9 cellular contexts compared by ENCODE assay signal in the genomic region with DNA sequence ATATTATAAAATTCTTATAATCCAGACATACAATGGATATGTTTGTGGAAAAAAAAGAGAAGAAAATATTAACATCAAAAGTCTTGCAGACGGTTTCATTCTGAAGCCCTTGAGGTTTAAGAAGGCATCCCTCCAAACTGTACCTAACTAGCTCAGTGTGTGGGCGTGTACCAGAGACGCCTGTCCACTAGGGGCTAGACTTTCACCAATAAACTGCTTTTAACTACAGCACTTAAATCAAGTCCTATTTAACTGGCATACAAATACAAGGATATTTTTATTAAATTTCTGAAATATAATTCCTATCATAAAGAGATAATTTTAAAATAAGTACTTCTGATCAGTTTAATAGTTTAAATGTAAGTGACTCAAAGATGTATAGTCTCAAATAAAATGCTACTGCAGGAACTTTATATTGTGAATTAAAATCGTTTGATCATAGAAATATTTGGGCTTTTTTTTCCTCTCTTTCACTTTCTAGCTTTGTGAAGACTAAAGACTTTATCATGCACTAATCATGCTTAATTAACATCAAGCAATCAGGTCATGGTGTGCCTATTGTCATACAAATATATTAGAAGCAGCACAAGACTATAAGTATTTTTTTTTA.
DNase-seq lines count a peak whose midpoint lies in the region; ATAC-seq and TF ChIP-seq lines count a peak whose summit lies in the region.
"Had no signal": no experiment of that assay in that cellular context is flagged by ENCODE, and none has a peak within 500 bp of the region (broad histone marks: within the 10 kb centered on the region; RNA-seq: fewer than 3 reads in every experiment).

No MANE protein-coding gene starts in this region.

- peaks cover 6% of the 10 kb centered on the region for H3K27me3 Mint-ChIP-seq in nephron (ENCODE audit: low read depth)
- H3K27me3 Mint-ChIP-seq in activated naive CD4-positive, alpha-beta T cell treated with anti-CD3 and anti-CD28 coated beads for 36 hours (ENCODE audit: low read depth) = no peaks in the 10 kb centered on the region

- intact Hi-C loops in body of pancreas (cut with DNase I) = no loop called here
- intact Hi-C loops in activated naive CD4-positive, alpha-beta T cell treated with anti-CD3 and anti-CD28 coated beads for 36 hours (cut with micrococcal nuclease) = no loop called here

- H3K9me3 ChIP-seq in body of pancreas = no peaks in the 10 kb centered on the region
- no peaks in the 10 kb centered on the region for H3K9me3 ChIP-seq in effector memory CD4-positive, alpha-beta T cell (ENCODE audit: control insufficient read depth, low read length)
- H3K9me3 ChIP-seq: Caco-2 had no signal

- H3K4me3 Mint-ChIP-seq in nephron = no peak overlapping the region
- H3K4me3 Mint-ChIP-seq in activated naive CD4-positive, alpha-beta T cell treated with anti-CD3 and anti-CD28 coated beads for 36 hours = no peak overlapping the region

- TF ChIP-seq POLR2A in body of pancreas (IDR thresholded peaks at IDR 0.05) = no peak

- H3K27me3 ChIP-seq in body of pancreas = no peaks in the 10 kb centered on the region
- no peaks in the 10 kb centered on the region for H3K27me3 ChIP-seq in effector memory CD4-positive, alpha-beta T cell (replicated peaks; ENCODE audit: control insufficient read depth, insufficient read depth, low read length, poor library complexity, severe bottlenecking)

- peak in 5 of 7 experiments; percentile 11 to 31 (median 15) for TF ChIP-seq CTCF in body of pancreas (IDR thresholded peaks at IDR 0.05)
- TF ChIP-seq CTCF in nephron (IDR thresholded peaks at IDR 0.05; ENCODE audit: unreplicated experiment in 3 of 3) = peak; percentile 51 to 67 (median 63)

- no peak overlapping the region for H3K27ac ChIP-seq in body of pancreas
- H3K27ac ChIP-seq in effector memory CD4-positive, alpha-beta T cell (ENCODE audit: insufficient read depth, low read length, poor library complexity, severe bottlenecking) = no peak overlapping the region

- DNase-seq in NOMO-1 treated with DMSO at 0.1 percent for 48 hours (lab: John Stamatoyannopoulos, UW; ENCODE audit: unreplicated experiment) (peak; percentile 16), NOMO-1 (lab: John Stamatoyannopoulos, UW; ENCODE audit: unreplicated experiment in 2 of 2) (no peak), NCI-H146 (lab: John Stamatoyannopoulos, UW) (peak; percentile 32), body of pancreas (no peak), germinal center (ENCODE audit: low spot score) (no peak)
- DNase-seq in activated naive CD4-positive, alpha-beta T cell treated with anti-CD3 and anti-CD28 coated beads for 36 hours = no peak
- DNase-seq in effector memory CD4-positive, alpha-beta T cell = no peak

- H3K4me1 ChIP-seq in body of pancreas = no peaks in the 10 kb centered on the region
- H3K4me1 ChIP-seq in effector memory CD4-positive, alpha-beta T cell (ENCODE audit: control insufficient read depth, insufficient read depth, low read length, poor library complexity, severe bottlenecking) = no peaks in the 10 kb centered on the region
- H3K4me1 ChIP-seq: Caco-2 had no signal

- no peak for ATAC-seq in body of pancreas

- 16 to 19% methylated on average over 4 of the region's 4 CpGs for WGBS in body of pancreas, 2 donors

- H3K9me3 Mint-ChIP-seq in nephron = no peaks in the 10 kb centered on the region
- H3K9me3 Mint-ChIP-seq in activated naive CD4-positive, alpha-beta T cell treated with anti-CD3 and anti-CD28 coated beads for 36 hours = no peaks in the 10 kb centered on the region

- H3K36me3 Mint-ChIP-seq in nephron (ENCODE audit: low read depth) = no peaks in the 10 kb centered on the region
- H3K36me3 Mint-ChIP-seq in activated naive CD4-positive, alpha-beta T cell treated with anti-CD3 and anti-CD28 coated beads for 36 hours (ENCODE audit: low read depth) = no peaks in the 10 kb centered on the region

- CTCF ChIA-PET in activated naive CD4-positive, alpha-beta T cell treated with anti-CD3 and anti-CD28 coated beads for 36 hours (lab: Charles Lee) = no interaction called here

- no peak overlapping the region for H3K27ac Mint-ChIP-seq in nephron
- no peak overlapping the region for H3K27ac Mint-ChIP-seq in activated naive CD4-positive, alpha-beta T cell treated with anti-CD3 and anti-CD28 coated beads for 36 hours

- H3K4me1 Mint-ChIP-seq in nephron = no peaks in the 10 kb centered on the region
- no peaks in the 10 kb centered on the region for H3K4me1 Mint-ChIP-seq in activated naive CD4-positive, alpha-beta T cell treated with anti-CD3 and anti-CD28 coated beads for 36 hours (ENCODE audit: low read depth)

- H3K4me3 ChIP-seq in body of pancreas = no peak overlapping the region
- no peak overlapping the region for H3K4me3 ChIP-seq in effector memory CD4-positive, alpha-beta T cell (ENCODE audit: insufficient read depth, low read depth, low read length, poor library complexity, severe bottlenecking)

- no peaks in the 10 kb centered on the region for H3K36me3 ChIP-seq in body of pancreas (replicated peaks in 1 of 2; ENCODE audit: insufficient read depth in 1 of 2, low read depth in 2 of 2)
- no peaks in the 10 kb centered on the region for H3K36me3 ChIP-seq in effector memory CD4-positive, alpha-beta T cell (ENCODE audit: control insufficient read depth, insufficient read depth, low read length)

Comparison
In these comparisons a context has a peak if more than half of its experiments do, and no peak if none do; other contexts are left out.
1. DNase-seq: peak in NOMO-1 treated with DMSO at 0.1 percent for 48 hours (single experiment) and NCI-H146 (single experiment); none in NOMO-1 (0 of 2), body of pancreas (0 of 4), activated naive CD4-positive, alpha-beta T cell treated with anti-CD3 and anti-CD28 coated beads for 36 hours (single experiment), germinal center (single experiment) and effector memory CD4-positive, alpha-beta T cell (0 of 3).